In genomic region chr11:127994736-127995135, GRCh38 we compare ENCODE assay signal across 22 cellular contexts.
DNase-seq lines count a peak whose midpoint lies in the region; ATAC-seq and TF ChIP-seq lines count a peak whose summit lies in the region.
"Had no signal": no experiment of that assay in that cellular context is flagged by ENCODE, and none has a peak within 500 bp of the region (broad histone marks: within the 10 kb centered on the region; RNA-seq: fewer than 3 reads in every experiment).

No MANE protein-coding gene starts in this region.

- peak; percentile 52 for DNase-seq in HFFc6
- peak; percentile 64 for DNase-seq in astrocyte of the spinal cord (ENCODE audit: low read depth, low spot score)
- DNase-seq in kidney epithelial cell (ENCODE audit: low read depth): peak; percentile 47
- DNase-seq in stimulated activated naive CD8-positive, alpha-beta T cell treated with anti-CD3 and anti-CD28 coated beads, Interleukin-15, Interleukin-2, amounts not matched to agents 100 U/mL and 50 U/mL, for 24 hours: no peak
- DNase-seq in DMS153 treated with DMSO at 0.1 percent for 48 hours (lab: John Stamatoyannopoulos, UW; ENCODE audit: unreplicated experiment): no peak
- DNase-seq in cerebellar nuclear complex (lab: John Stamatoyannopoulos, UW): no peak
- DNase-seq: activated CD8-positive, alpha-beta memory T cell treated with anti-CD3 and anti-CD28 coated beads, Interleukin-2, amount 50 U/mL, for 4 hours; erythroblast; H9; KG1; lower lobe of right lung; NCI-H187; NCI-H526 treated with DMSO at 0.1 percent for 48 hours; Peyer's patch; right lobe of liver; stimulated activated CD4-positive, alpha-beta T cell treated with anti-CD3 and anti-CD28 coated beads, Interleukin-4, amount 100 ng/mL, for 4 hours had no signal

- TF ChIP-seq CTCF in HFFc6 (IDR thresholded peaks at IDR 0.05) (no peak), astrocyte of the spinal cord (IDR thresholded peaks at IDR 0.05; ENCODE audit: low read depth, low read length) (no peak), kidney epithelial cell (IDR thresholded peaks at IDR 0.05; ENCODE audit: insufficient read depth, low read length, poor library complexity, severe bottlenecking) (no peak)

- H3K36me3 ChIP-seq in ACC112 (ENCODE audit: insufficient read depth, low read length) (no peaks in the 10 kb centered on the region), kidney epithelial cell (ENCODE audit: control insufficient read depth, insufficient read depth, low read length) (no peaks in the 10 kb centered on the region)
- H3K36me3 ChIP-seq: lower lobe of right lung, Peyer's patch, right lobe of liver had no signal

- H3K27me3 ChIP-seq in ACC112 (ENCODE audit: insufficient read depth, low read length) (no peaks in the 10 kb centered on the region), kidney epithelial cell (ENCODE audit: control insufficient read depth, insufficient read depth, low read length) (no peaks in the 10 kb centered on the region)
- H3K27me3 ChIP-seq: Peyer's patch, right lobe of liver had no signal

- H3K36me3 Mint-ChIP-seq in HFFc6 (ENCODE audit: low read depth): no peaks in the 10 kb centered on the region
- H3K36me3 Mint-ChIP-seq: activated naive CD4-positive, alpha-beta T cell treated with anti-CD3 and anti-CD28 coated beads, Interleukin-2, amount 50 U/mL, for 24 hours; stimulated activated effector memory CD8-positive, alpha-beta T cell treated with anti-CD3 and anti-CD28 coated beads, Interleukin-12 subunit alpha, Interleukin-12 subunit beta, amount 100 ng/mL, for 72 hours had no signal

- peak overlapping the region; percentile 31 for H2AFZ ChIP-seq in ACC112 (ENCODE audit: low read length, unreplicated experiment)

- peak overlapping the region; percentile 60; the same call in 1 of the 2 replicates for H3K27ac Mint-ChIP-seq in HFFc6
- H3K27ac Mint-ChIP-seq: activated naive CD4-positive, alpha-beta T cell treated with anti-CD3 and anti-CD28 coated beads, Interleukin-2, amount 50 U/mL, for 24 hours; H9; stimulated activated effector memory CD8-positive, alpha-beta T cell treated with anti-CD3 and anti-CD28 coated beads, Interleukin-12 subunit alpha, Interleukin-12 subunit beta, amount 100 ng/mL, for 72 hours; T-helper 1 cell treated with Interleukin-12 subunit alpha and Interleukin-12 subunit beta and Interleukin-4 antibody, amounts not matched to agents 30 μg/mL and 1 μg/mL, for 36 hours had no signal

- peaks cover 38% of the 10 kb centered on the region for H3K4me1 Mint-ChIP-seq in HFFc6 (ENCODE audit: low read depth)
- H3K4me1 Mint-ChIP-seq: activated naive CD4-positive, alpha-beta T cell treated with anti-CD3 and anti-CD28 coated beads, Interleukin-2, amount 50 U/mL, for 24 hours; H9; neural crest cell; stimulated activated effector memory CD8-positive, alpha-beta T cell treated with anti-CD3 and anti-CD28 coated beads, Interleukin-12 subunit alpha, Interleukin-12 subunit beta, amount 100 ng/mL, for 72 hours had no signal

- peak overlapping the region; percentile 23; the same call in 1 of the 2 replicates for H3K27ac ChIP-seq in ACC112 (ENCODE audit: low read depth, low read length)
- H3K27ac ChIP-seq: lower lobe of right lung, Peyer's patch, right lobe of liver had no signal

- no peaks in the 10 kb centered on the region for H3K27me3 Mint-ChIP-seq in HFFc6 (ENCODE audit: insufficient read depth)

- H3K79me2 ChIP-seq in ACC112 (ENCODE audit: control insufficient read depth, insufficient read depth, low read length, unreplicated experiment): no peaks in the 10 kb centered on the region

- no peak for ATAC-seq in stimulated activated naive CD8-positive, alpha-beta T cell treated with anti-CD3 and anti-CD28 coated beads, Interleukin-15, Interleukin-2, amounts not matched to agents 100 U/mL and 50 U/mL, for 24 hours
- no peak for ATAC-seq in HG03571 (IDR thresholded peaks at IDR 0.05; ENCODE audit: unreplicated experiment)
- ATAC-seq: lower lobe of right lung; right lobe of liver; stimulated activated effector memory CD8-positive, alpha-beta T cell treated with anti-CD3 and anti-CD28 coated beads, Interleukin-12 subunit alpha, Interleukin-12 subunit beta, amount 100 ng/mL, for 72 hours had no signal

- H3K4me3 ChIP-seq in ACC112 (ENCODE audit: low read depth, low read length) (no peak overlapping the region), astrocyte of the spinal cord (ENCODE audit: low read depth, low read length) (no peak overlapping the region), kidney epithelial cell (ENCODE audit: low read depth, low read length) (no peak overlapping the region)
- H3K4me3 ChIP-seq: lower lobe of right lung, Peyer's patch, right lobe of liver had no signal

- in situ Hi-C loops in astrocyte of the spinal cord (cut with HindIII; ENCODE audit: low sequenced_read_pairs): no loop called here

- peaks cover 11% of the 10 kb centered on the region for H3K4me1 ChIP-seq in ACC112 (ENCODE audit: control insufficient read depth, insufficient read depth, low read length, unreplicated experiment)
- H3K4me1 ChIP-seq: lower lobe of right lung, Peyer's patch, right lobe of liver had no signal

- no peaks in the 10 kb centered on the region for H3K9me3 Mint-ChIP-seq in HFFc6
- H3K9me3 Mint-ChIP-seq: activated naive CD4-positive, alpha-beta T cell treated with anti-CD3 and anti-CD28 coated beads, Interleukin-2, amount 50 U/mL, for 24 hours; H9; stimulated activated effector memory CD8-positive, alpha-beta T cell treated with anti-CD3 and anti-CD28 coated beads, Interleukin-12 subunit alpha, Interleukin-12 subunit beta, amount 100 ng/mL, for 72 hours; T-helper 1 cell treated with Interleukin-12 subunit alpha and Interleukin-12 subunit beta and Interleukin-4 antibody, amounts not matched to agents 30 μg/mL and 1 μg/mL, for 36 hours had no signal

- peak overlapping the region; percentile 39 for H3K4me3 Mint-ChIP-seq in HFFc6
- H3K4me3 Mint-ChIP-seq: activated naive CD4-positive, alpha-beta T cell treated with anti-CD3 and anti-CD28 coated beads, Interleukin-2, amount 50 U/mL, for 24 hours; H9; neural crest cell; stimulated activated effector memory CD8-positive, alpha-beta T cell treated with anti-CD3 and anti-CD28 coated beads, Interleukin-12 subunit alpha, Interleukin-12 subunit beta, amount 100 ng/mL, for 72 hours; T-helper 1 cell treated with Interleukin-12 subunit alpha and Interleukin-12 subunit beta and Interleukin-4 antibody, amounts not matched to agents 30 μg/mL and 1 μg/mL, for 36 hours had no signal

Comparison
In these comparisons a context has a peak if more than half of its experiments do, and no peak if none do; other contexts are left out.
1. DNase-seq: peak in HFFc6 (single experiment), astrocyte of the spinal cord (single experiment) and kidney epithelial cell (single experiment); none in stimulated activated naive CD8-positive, alpha-beta T cell treated with anti-CD3 and anti-CD28 coated beads, Interleukin-15, Interleukin-2, amounts not matched to agents 100 U/mL and 50 U/mL, for 24 hours (single experiment), DMS153 treated with DMSO at 0.1 percent for 48 hours (single experiment) and cerebellar nuclear complex (0 of 2).